1 cellular context compared by ENCODE assay signal in the genomic region with DNA sequence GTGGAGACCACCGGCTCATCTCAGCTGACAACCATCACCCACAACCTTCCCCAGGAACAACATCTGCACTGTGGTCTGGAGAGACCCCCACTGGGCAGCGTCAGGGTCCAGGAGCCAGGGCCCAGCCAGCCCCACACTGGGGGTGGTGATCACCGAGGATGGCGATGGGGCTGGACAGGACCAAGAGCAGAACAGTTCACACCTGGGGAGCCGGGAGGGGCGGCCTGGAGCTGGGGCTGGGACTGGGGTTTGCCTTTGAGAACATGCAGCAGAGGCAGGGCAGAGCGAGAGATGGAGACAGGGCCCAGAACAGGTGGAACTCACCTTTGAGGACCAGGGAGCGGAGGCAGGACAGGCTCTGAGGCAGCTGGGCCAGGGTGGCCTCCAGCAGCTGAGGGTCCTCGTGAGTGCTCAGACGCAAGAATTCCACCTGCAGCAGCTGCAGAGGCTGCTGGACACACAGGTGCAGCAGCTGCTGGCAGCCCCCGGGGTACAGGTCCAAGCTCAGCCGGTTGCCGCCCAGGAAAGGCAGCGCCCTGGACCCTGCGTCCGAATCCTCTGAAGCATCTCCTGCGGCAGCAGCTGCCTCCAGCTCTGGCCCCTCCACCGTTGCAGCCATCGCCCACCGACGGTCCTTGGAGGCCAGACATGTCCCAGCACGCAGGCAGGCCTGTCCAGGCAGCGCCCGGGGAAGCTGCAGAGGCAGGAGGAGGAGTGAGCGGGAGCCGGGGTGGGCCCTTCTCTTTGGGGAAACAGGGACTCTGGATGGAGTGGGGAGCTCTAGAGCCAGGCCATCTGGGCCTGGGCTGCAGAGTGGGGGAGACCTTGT.
TF ChIP-seq lines count a peak whose summit lies in the region.

No MANE protein-coding gene starts in this region.

TF ChIP-seq in K562, 482 proteins besides CTCF, POLR2A, EP300 and RAD21:
- TF ChIP-seq RBM22 (IDR thresholded peaks at IDR 0.05; ENCODE audit: low read depth, low read length, poor library complexity, severe bottlenecking) (no peak), ZZZ3 (IDR thresholded peaks at IDR 0.05) (no peak), CHD1 (IDR thresholded peaks at IDR 0.05; ENCODE audit: low read length) (peak; percentile 11), TAL1 (IDR thresholded peaks at IDR 0.05) (no peak), ZBTB1 (CRISPR knock-in tag; IDR thresholded peaks at IDR 0.05; ENCODE audit: borderline replicate concordance, low read depth) (0 out of 2 replicates have a peak, but pooled peaks have one; percentile 61), LEF1 (IDR thresholded peaks at IDR 0.05) (no peak), FIP1L1 (IDR thresholded peaks at IDR 0.05; ENCODE audit: low read depth, low read length, poor library complexity, severe bottlenecking) (peak; percentile 52), RBFOX2 (IDR thresholded peaks at IDR 0.05; ENCODE audit: low read depth, low read length) (peak; percentile 30; the same call in 1 of the 2 replicates), E2F6 (IDR thresholded peaks at IDR 0.05; ENCODE audit: borderline replicate concordance in 1 of 2, extremely low read depth in 1 of 2, insufficient read depth in 1 of 2, insufficient read length in 1 of 2, low read depth in 1 of 2, low read length in 1 of 2, poor library complexity in 1 of 2, severe bottlenecking in 1 of 2) (peak in 1 of 2 experiments; percentile 25), HMG20B (CRISPR knock-in tag; IDR thresholded peaks at IDR 0.05) (no peak), POLR2G (IDR thresholded peaks at IDR 0.05; ENCODE audit: low read depth, low read length) (peak; percentile 74; the same call in 1 of the 2 replicates), U2AF1 (optimal IDR thresholded peaks at IDR 0.05; ENCODE audit: low read depth, low read length) (no peak)
